In the genomic region with DNA sequence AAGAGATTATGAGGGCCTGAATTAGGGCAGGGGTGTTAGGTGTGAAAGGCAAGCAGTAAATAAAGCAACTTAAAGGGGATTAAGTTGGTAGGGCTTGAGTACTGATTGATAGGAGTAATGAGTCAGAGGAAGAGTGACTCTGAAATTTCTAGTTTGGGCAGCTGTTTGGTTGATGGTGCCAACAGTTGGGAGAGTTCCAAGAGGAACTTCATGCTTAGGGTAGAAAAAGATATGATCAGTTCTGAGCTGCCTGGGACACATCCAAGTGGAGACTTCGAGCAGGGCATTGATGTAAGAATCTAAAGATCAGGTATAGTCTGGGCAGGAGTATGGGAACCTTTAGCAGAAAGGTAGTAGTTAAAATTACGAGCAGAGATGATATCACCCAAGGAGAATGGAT, we compare ENCODE assay signal across 11 cellular contexts. TPM values are rescaled to one million over a fixed set of nuclear protein-coding genes. Genes with fewer than 3 reads are reported as not detected.
A peak's percentile ranks its signal among the peaks of the same experiment; 100 is the strongest.
DNase-seq lines count a peak whose midpoint lies in the region; ATAC-seq, FAIRE-seq and TF ChIP-seq lines count a peak whose summit lies in the region.
"Had no signal": no experiment of that assay in that cellular context is flagged by ENCODE, and none has a peak within 500 bp of the region (broad histone marks: within the 10 kb centered on the region; RNA-seq: fewer than 3 reads in every experiment).

No MANE protein-coding gene starts in this region.

- no peaks in the 10 kb centered on the region for H3K27me3 Mint-ChIP-seq in neural progenitor cell (ENCODE audit: insufficient read depth, low read depth)

- no peaks in the 10 kb centered on the region for H3K36me3 Mint-ChIP-seq in neural progenitor cell

- H3K9me3 Mint-ChIP-seq in neural progenitor cell, result peaks cover 2% of the 10 kb centered on the region
- H3K9me3 Mint-ChIP-seq: neural crest cell had no signal

- H3K4me3 ChIP-seq in bronchial epithelial cell (ENCODE audit: low read depth, low read length), result no peak overlapping the region
- no peak overlapping the region for H3K4me3 ChIP-seq in neural progenitor cell
- H3K4me3 ChIP-seq in brain microvascular endothelial cell (ENCODE audit: low read depth, low read length), result no peak overlapping the region

- FAIRE-seq in D721Med (lab: Jason Lieb, UNC) (peak; percentile 6), bronchial epithelial cell (lab: Jason Lieb, UNC) (no peak)

- no peaks in the 10 kb centered on the region for H4K20me1 ChIP-seq in neural progenitor cell (ENCODE audit: low read depth)

- H3K4me2 ChIP-seq in neural progenitor cell, result peak overlapping the region; percentile 45

- H3K4me3 Mint-ChIP-seq in neural progenitor cell, result no peak overlapping the region
- H3K4me3 Mint-ChIP-seq: neural crest cell had no signal

- H3K4me1 Mint-ChIP-seq in neural progenitor cell, result no peaks in the 10 kb centered on the region
- H3K4me1 Mint-ChIP-seq: neural crest cell had no signal

- no peak overlapping the region for H3K9ac ChIP-seq in neural progenitor cell

- no peaks in the 10 kb centered on the region for H3K9me3 ChIP-seq in neural progenitor cell (ENCODE audit: low read depth)

- DNase-seq in D721Med (ENCODE audit: insufficient read length, low spot score), result no peak
- peak; percentile 5 for DNase-seq in NCI-H1694 treated with DMSO at 0.1 percent for 48 hours (lab: John Stamatoyannopoulos, UW)
- peak; percentile 95 for DNase-seq in bronchial epithelial cell (ENCODE audit: low read depth)
- DNase-seq in neural progenitor cell (ENCODE audit: low spot score), result no peak
- DNase-seq in brain microvascular endothelial cell, result no peak
- no peak for DNase-seq in activated naive CD4-positive, alpha-beta T cell treated with Interleukin-2 at 50 U/mL for 16 hours
- DNase-seq in effector CD8-positive, alpha-beta T cell (lab: John Stamatoyannopoulos, UW), result no peak
- DNase-seq: foreskin melanocyte had no signal

- H3K27ac ChIP-seq in neural progenitor cell, result no peak overlapping the region
- no peak overlapping the region for H3K27ac ChIP-seq in brain microvascular endothelial cell

- in situ Hi-C loops in brain microvascular endothelial cell (cut with HindIII; ENCODE audit: low pct_ligation_motif_present, low sequenced_read_pairs), result no loop called here

- H3K27me3 ChIP-seq in bronchial epithelial cell (ENCODE audit: control insufficient read depth, insufficient read depth, low read length) (no peaks in the 10 kb centered on the region), neural progenitor cell (no peaks in the 10 kb centered on the region), brain microvascular endothelial cell (replicated peaks) (no peaks in the 10 kb centered on the region)

- no peak for ATAC-seq in GM18520 (IDR thresholded peaks at IDR 0.05; ENCODE audit: unreplicated experiment)

- TF ChIP-seq CTCF in D721Med (IDR thresholded peaks at IDR 0.05; ENCODE audit: insufficient read depth, missing control alignments) (no peak), bronchial epithelial cell (IDR thresholded peaks at IDR 0.05; ENCODE audit: insufficient read depth, low read length, severe bottlenecking) (no peak), neural progenitor cell (IDR thresholded peaks at IDR 0.05) (no peak), brain microvascular endothelial cell (IDR thresholded peaks at IDR 0.05; ENCODE audit: low read depth, low read length, missing control alignments) (no peak)

- no peak overlapping the region for H2AFZ ChIP-seq in neural progenitor cell (replicated peaks)

- no peak overlapping the region for H3K27ac Mint-ChIP-seq in neural progenitor cell

- no peaks in the 10 kb centered on the region for H3K36me3 ChIP-seq in bronchial epithelial cell (ENCODE audit: control insufficient read depth, insufficient read depth, low read length)
- no peaks in the 10 kb centered on the region for H3K36me3 ChIP-seq in neural progenitor cell
- no peaks in the 10 kb centered on the region for H3K36me3 ChIP-seq in brain microvascular endothelial cell (replicated peaks)

- no peaks in the 10 kb centered on the region for H3K79me2 ChIP-seq in neural progenitor cell (ENCODE audit: low read depth)

- peaks cover 14% of the 10 kb centered on the region for H3K4me1 ChIP-seq in neural progenitor cell

- H3F3A ChIP-seq in neural progenitor cell (ENCODE audit: low read depth), result no peaks in the 10 kb centered on the region

RNA-seq across cellular contexts. Expression of a gene that starts 10.2 kb away (rescaled TPM):
- total RNA-seq in bronchial epithelial cell (0.26 and 0.53 TPM in 2 replicates), neural progenitor cell (ENCODE audit: low replicate concordance) (20.9 and 28.7 TPM in 2 replicates)
- total RNA-seq: T-helper 2 cell treated with Interferon-gamma antibody and Interleukin-4, amounts not matched to agents 100 ng/mL and 5 ng/mL, for 36 hours had no signal

Comparison
In these comparisons a context has a peak if more than half of its experiments do, and no peak if none do; other contexts are left out.
1. DNase-seq: peak in NCI-H1694 treated with DMSO at 0.1 percent for 48 hours (single experiment) and bronchial epithelial cell (single experiment); none in D721Med (single experiment), neural progenitor cell (single experiment), brain microvascular endothelial cell (single experiment), activated naive CD4-positive, alpha-beta T cell treated with Interleukin-2 at 50 U/mL for 16 hours (single experiment) and effector CD8-positive, alpha-beta T cell (single experiment).
2. RNA of a gene that starts 10.2 kb away (total RNA-seq): 20.9 to 28.7 TPM in neural progenitor cell; 0.26 to 0.53 TPM in bronchial epithelial cell; every median in the first group is over 10 times any median in the second.